ENCODE assay signal across 12 cellular contexts in the genomic region with DNA sequence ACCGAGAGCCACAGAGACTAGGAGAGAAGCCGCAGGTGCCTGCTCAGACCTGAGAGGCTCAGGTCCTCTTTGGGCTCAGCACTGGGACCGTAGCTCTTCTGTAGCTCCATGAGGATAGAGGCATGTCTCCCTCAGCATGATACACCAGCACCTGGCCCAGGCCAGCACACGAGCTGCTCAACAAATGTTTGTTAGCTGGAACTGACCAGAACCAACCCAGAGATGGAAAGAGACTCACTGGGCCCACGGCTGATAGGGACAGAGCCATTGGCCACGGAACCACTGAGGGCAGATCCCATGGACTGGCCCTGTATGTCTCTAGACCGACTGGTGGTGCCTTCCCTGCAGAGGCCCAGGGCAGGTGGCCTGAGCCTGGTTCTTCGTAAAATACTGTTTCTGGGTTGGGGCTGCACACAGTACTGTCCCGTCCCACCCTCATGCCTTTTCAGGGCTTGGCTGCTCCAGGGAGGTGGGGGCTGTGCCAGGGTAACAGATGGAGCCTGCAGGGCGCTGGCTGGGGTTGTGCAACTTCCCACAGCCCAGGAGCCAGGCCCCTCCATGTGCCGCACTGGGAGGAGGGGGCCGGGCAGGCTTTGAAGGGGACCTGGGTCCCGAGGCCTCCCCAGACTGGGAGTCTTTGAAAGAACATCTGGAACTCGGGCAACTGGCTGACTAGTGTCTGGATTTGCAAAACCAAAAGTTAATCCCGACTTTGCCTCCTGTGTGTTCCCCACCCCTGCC. TPM values are rescaled to one million over a fixed set of nuclear protein-coding genes. Genes with fewer than 3 reads are reported as not detected.
DNase-seq lines count a peak whose midpoint lies in the region; ATAC-seq and TF ChIP-seq lines count a peak whose summit lies in the region.
"Had no signal": no experiment of that assay in that cellular context is flagged by ENCODE, and none has a peak within 500 bp of the region (broad histone marks: within the 10 kb centered on the region; RNA-seq: fewer than 3 reads in every experiment).

No MANE protein-coding gene starts in this region.

- CTCF ChIA-PET in activated naive CD4-positive, alpha-beta T cell treated with anti-CD3 and anti-CD28 coated beads for 36 hours (lab: Charles Lee) = interaction anchor here (0.5 to 5.3 kb wide), 5 partner anchors 13 to 80 kb away, joined by 3 to 39 read pairs (median 5); a partner anchor contains a TSS

- no peak for DNase-seq in activated naive CD4-positive, alpha-beta T cell treated with anti-CD3 and anti-CD28 coated beads for 36 hours
- DNase-seq in activated naive CD4-positive, alpha-beta T cell (lab: John Stamatoyannopoulos, UW) = no peak
- DNase-seq in NCI-H2171 (lab: John Stamatoyannopoulos, UW) (peak; percentile 58), coronary artery (ENCODE audit: low spot score) (no peak), stomach (no peak), hepatic stellate cell (ENCODE audit: low spot score) (no peak), NCI-H510A (lab: John Stamatoyannopoulos, UW) (no peak)
- DNase-seq: activated effector memory CD4-positive, alpha-beta T cell treated with anti-CD3 and anti-CD28 coated beads, Interleukin-2, amount 50 U/mL, for 16 hours; NCI-H187 treated with DMSO at 0.1 percent for 48 hours; ovary; SK-N-SH had no signal

- no peaks in the 10 kb centered on the region for H3K36me3 ChIP-seq in stomach
- H3K36me3 ChIP-seq: ovary had no signal

- WGBS in stomach, 5 donors = 47 to 84% (median 60%) methylated on average over 8 to 15 of the region's 15 CpGs

- TF ChIP-seq POLR2A in stomach (IDR thresholded peaks at IDR 0.05) = no peak

- peak overlapping the region; percentile 74 for H3K4me3 Mint-ChIP-seq in activated naive CD4-positive, alpha-beta T cell treated with anti-CD3 and anti-CD28 coated beads for 36 hours

- peaks cover 2% of the 10 kb centered on the region for H3K27me3 Mint-ChIP-seq in activated naive CD4-positive, alpha-beta T cell treated with anti-CD3 and anti-CD28 coated beads for 36 hours (ENCODE audit: low read depth)

- peak overlapping the region in 1 of 2 donors; percentile 56 for H3K27ac ChIP-seq in coronary artery
- peak overlapping the region in 4 of 5 donors; percentile 45 to 61 (median 48) for H3K27ac ChIP-seq in stomach
- H3K27ac ChIP-seq: ovary had no signal

- peaks cover 32 to 52% (median 50%) of the 10 kb centered on the region in 4 donors for H3K4me1 ChIP-seq in stomach

- no peaks in the 10 kb centered on the region for H3K9me3 Mint-ChIP-seq in activated naive CD4-positive, alpha-beta T cell treated with anti-CD3 and anti-CD28 coated beads for 36 hours

- no peak for TF ChIP-seq EP300 in stomach (IDR thresholded peaks at IDR 0.05)

- intact Hi-C loops in activated naive CD4-positive, alpha-beta T cell treated with anti-CD3 and anti-CD28 coated beads for 36 hours (cut with micrococcal nuclease) = no loop called here
- intact Hi-C loops in stomach (cut with DNase I; ENCODE audit: low total_unique reads) = no loop called here

- H3K9me3 ChIP-seq in stomach = no peaks in the 10 kb centered on the region
- H3K9me3 ChIP-seq: ovary, SK-N-SH had no signal

- peaks cover 32% of the 10 kb centered on the region for H3K4me1 Mint-ChIP-seq in activated naive CD4-positive, alpha-beta T cell treated with anti-CD3 and anti-CD28 coated beads for 36 hours (ENCODE audit: low read depth)

- H3K36me3 Mint-ChIP-seq in activated naive CD4-positive, alpha-beta T cell treated with anti-CD3 and anti-CD28 coated beads for 36 hours (ENCODE audit: low read depth) = no peaks in the 10 kb centered on the region

- ATAC-seq in HG03520 (IDR thresholded peaks at IDR 0.05; ENCODE audit: unreplicated experiment) = no peak

- peaks cover 6 to 99% (median 75%) of the 10 kb centered on the region in 3 donors for H3K27me3 ChIP-seq in stomach

- TF ChIP-seq CTCF in coronary artery (IDR thresholded peaks at IDR 0.05) (no peak), stomach (IDR thresholded peaks at IDR 0.05) (no peak)

- H3K4me3 ChIP-seq in coronary artery (peak overlapping the region; percentile 68), stomach (peak overlapping the region in 1 of 4 donors; percentile 50)
- H3K4me3 ChIP-seq: ovary had no signal

- no peak overlapping the region for H3K27ac Mint-ChIP-seq in activated naive CD4-positive, alpha-beta T cell treated with anti-CD3 and anti-CD28 coated beads for 36 hours

RNA-seq across cellular contexts. Expression of a gene that starts 5.2 kb away (rescaled TPM):
- 1 to 10 TPM; 1.1 to 1.7 TPM for total RNA-seq in activated naive CD4-positive, alpha-beta T cell treated with anti-CD3 and anti-CD28 coated beads for 36 hours
- 1 to 10 TPM in 1 of 5 donors, not detected in 4; 1.7 TPM for total RNA-seq in stomach
- polyA plus RNA-seq in stomach = 1 to 10 TPM in 2 of 3 donors, under 1 TPM in 1; 0.62 to 3.4 (median 1.4) TPM

RNA-seq across cellular contexts. Expression of a gene that starts 8.2 kb away (rescaled TPM):
- not detected for total RNA-seq in activated naive CD4-positive, alpha-beta T cell treated with anti-CD3 and anti-CD28 coated beads for 36 hours
- 10 to 100 TPM in 2 of 5 donors, 1 to 10 TPM in 2, under 1 TPM in 1; 0.58 to 26.6 (median 8.9) TPM for total RNA-seq in stomach
- polyA plus RNA-seq in stomach = 10 to 100 TPM in 1 of 3 donors, 1 to 10 TPM in 2; 6.2 to 15.2 (median 8.4) TPM
- polyA plus RNA-seq: SK-N-SH had no signal

RNA-seq across cellular contexts. Expression of a gene that starts 21.8 kb away (rescaled TPM):
- total RNA-seq in activated naive CD4-positive, alpha-beta T cell treated with anti-CD3 and anti-CD28 coated beads for 36 hours = 10 to 100 TPM; 16.7 to 18.2 TPM
- total RNA-seq in stomach = 10 to 100 TPM in 4 of 5 donors, 1 to 10 TPM in 1; 3.1 to 30.7 (median 22.8) TPM
- polyA plus RNA-seq in stomach = 10 to 100 TPM; 21.0 to 35.5 (median 30.4) TPM

RNA-seq across cellular contexts. Expression of a gene that starts 38.1 kb away (rescaled TPM):
- 10 to 100 TPM; 20.6 to 23.5 TPM for total RNA-seq in activated naive CD4-positive, alpha-beta T cell treated with anti-CD3 and anti-CD28 coated beads for 36 hours
- 10 to 100 TPM in 1 of 5 donors, 1 to 10 TPM in 1, not detected in 3; 3.1 to 10.1 TPM for total RNA-seq in stomach
- polyA plus RNA-seq in stomach = 10 to 100 TPM in 2 of 3 donors, 1 to 10 TPM in 1; 8.1 to 17.2 (median 13.1) TPM

RNA-seq across cellular contexts. Expression of a gene that starts 38.7 kb away (rescaled TPM):
- under 1 TPM; 0.45 to 0.47 TPM for total RNA-seq in activated naive CD4-positive, alpha-beta T cell treated with anti-CD3 and anti-CD28 coated beads for 36 hours
- total RNA-seq in stomach = 1 to 10 TPM in 1 of 5 donors, under 1 TPM in 1, not detected in 3; 0.55 to 4.7 TPM
- under 1 TPM in 2 of 3 donors, not detected in 1; 0.18 to 0.25 TPM for polyA plus RNA-seq in stomach
